Comparison of ENCODE assay signal across 18 cellular contexts in genomic region chr4:181194096-181194495, GRCh38.
"Had no signal": no experiment of that assay in that cellular context is flagged by ENCODE, and none has a peak within 500 bp of the region (broad histone marks: within the 10 kb centered on the region; RNA-seq: fewer than 3 reads in every experiment).

No MANE protein-coding gene starts in this region.

- ATAC-seq: gastroesophageal sphincter, heart left ventricle had no signal

- H3K9me3 ChIP-seq: gastroesophageal sphincter, heart left ventricle, left ventricle myocardium inferior, tibial nerve, uterus had no signal

- H3K27me3 Mint-ChIP-seq: activated naive CD8-positive, alpha-beta T cell had no signal

- H3K4me3 ChIP-seq: dorsolateral prefrontal cortex, gastroesophageal sphincter, heart left ventricle, left ventricle myocardium inferior, tibial nerve, uterus had no signal

- H3K27ac ChIP-seq: dorsolateral prefrontal cortex, gastroesophageal sphincter, heart left ventricle, left ventricle myocardium inferior, uterus, WERI-Rb-1 had no signal

- H3K4me1 ChIP-seq: heart left ventricle, left ventricle myocardium inferior, uterus had no signal

- H3K27ac Mint-ChIP-seq: activated naive CD8-positive, alpha-beta T cell; T-helper 1 cell treated with Interleukin-12 subunit alpha and Interleukin-12 subunit beta and Interleukin-4 antibody, amounts not matched to agents 30 μg/mL and 1 μg/mL, for 36 hours had no signal

- H3K36me3 Mint-ChIP-seq: activated naive CD8-positive, alpha-beta T cell; brain had no signal

- H3K27me3 ChIP-seq: gastroesophageal sphincter, heart left ventricle, tibial nerve, uterus had no signal

- H3K36me3 ChIP-seq: gastroesophageal sphincter, heart left ventricle, left ventricle myocardium inferior, tibial nerve, uterus, WERI-Rb-1 had no signal

- H3K9me3 Mint-ChIP-seq: brain; T-helper 1 cell treated with Interleukin-12 subunit alpha and Interleukin-12 subunit beta and Interleukin-4 antibody, amounts not matched to agents 30 μg/mL and 1 μg/mL, for 36 hours had no signal

- H3K4me3 Mint-ChIP-seq: activated naive CD8-positive, alpha-beta T cell; brain; T-helper 1 cell treated with Interleukin-12 subunit alpha and Interleukin-12 subunit beta and Interleukin-4 antibody, amounts not matched to agents 30 μg/mL and 1 μg/mL, for 36 hours had no signal

- DNase-seq: activated CD4-positive, alpha-beta T cell treated with anti-CD3 and anti-CD28 coated beads for 1 hour; activated gamma-delta T cell treated with Interleukin-2 at 50 U/mL for 16 hours; caudate nucleus; dorsolateral prefrontal cortex; erythroblast; heart left ventricle; left ventricle myocardium inferior; occipital lobe; posterior cingulate gyrus; stimulated activated CD4-positive, alpha-beta T cell treated with anti-CD3 and anti-CD28 coated beads, Interleukin-2, amount 100 ng/mL, for 24 hours; stimulated activated naive CD4-positive, alpha-beta T cell treated with Interleukin-2 at 50 U/mL for 16 hours; uterus; WERI-Rb-1 had no signal
